ENCODE assay signal across 28 cellular contexts in the genomic region with DNA sequence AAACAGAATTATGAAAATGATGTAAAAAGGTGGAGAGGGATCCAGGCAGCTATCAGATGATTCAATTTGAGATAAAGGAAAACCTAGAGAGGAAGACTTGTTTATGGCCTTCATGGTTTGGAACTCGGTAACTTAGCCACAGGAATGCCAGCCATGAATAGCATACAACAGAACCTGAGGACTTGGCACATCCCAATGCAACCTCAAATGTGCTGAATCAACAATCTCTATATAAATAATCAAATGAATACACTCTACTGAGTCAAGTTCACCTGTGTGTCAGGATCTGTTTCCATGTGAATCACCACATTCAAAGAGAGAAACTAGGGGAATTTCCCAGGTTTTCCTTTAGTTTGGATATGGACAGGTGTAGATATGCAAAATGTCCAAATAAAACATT.
DNase-seq lines count a peak whose midpoint lies in the region; ATAC-seq, FAIRE-seq and TF ChIP-seq lines count a peak whose summit lies in the region.
"Had no signal": no experiment of that assay in that cellular context is flagged by ENCODE, and none has a peak within 500 bp of the region (broad histone marks: within the 10 kb centered on the region; RNA-seq: fewer than 3 reads in every experiment).

No MANE protein-coding gene starts in this region.

- no peak overlapping the region for H3K27ac Mint-ChIP-seq in astrocyte (ENCODE audit: unreplicated experiment)
- H3K27ac Mint-ChIP-seq: activated CD4-positive, alpha-beta memory T cell treated with anti-CD3 and anti-CD28 coated beads, Interleukin-2, amount 10 ng/mL, durations not matched to agents 7 days and 5 days; endodermal cell; natural killer cell treated with Interleukin-12 subunit alpha and Interleukin-12 subunit beta and Interleukin-15 and Interleukin-18, amount 100 ng/mL, for 72 hours; stimulated activated naive CD8-positive, alpha-beta T cell treated with anti-CD3 and anti-CD28 coated beads, Interleukin-15, amount 100 ng/mL, for 72 hours; type B pancreatic cell; WTC11 had no signal

- WGBS in suprapubic skin: 44% methylated on average over 1 of the region's 1 CpG

- no peak overlapping the region for H3K4me3 ChIP-seq in astrocyte (ENCODE audit: insufficient read depth, low read depth, low read length)
- H3K4me3 ChIP-seq in suprapubic skin: no peak overlapping the region
- H3K4me3 ChIP-seq: SJSA1 had no signal

- no peak for TF ChIP-seq CTCF in astrocyte (IDR thresholded peaks at IDR 0.05; ENCODE audit: insufficient read depth, low read depth, low read length)
- TF ChIP-seq CTCF in suprapubic skin (IDR thresholded peaks at IDR 0.05): no peak

- H4K20me1 ChIP-seq in astrocyte (ENCODE audit: insufficient read depth, low read length): no peaks in the 10 kb centered on the region

- FAIRE-seq in astrocyte (lab: Jason Lieb, UNC): no peak

- no peak overlapping the region for H2AFZ ChIP-seq in astrocyte (ENCODE audit: low read depth, low read length)

- H3K27ac ChIP-seq in astrocyte (ENCODE audit: low read depth, low read length) (no peak overlapping the region), suprapubic skin (no peak overlapping the region)
- H3K27ac ChIP-seq: C4-2B, SJSA1 had no signal

- H3K27me3 ChIP-seq in astrocyte (ENCODE audit: insufficient read depth, low read length) (no peaks in the 10 kb centered on the region), suprapubic skin (no peaks in the 10 kb centered on the region)
- H3K27me3 ChIP-seq: SJSA1 had no signal

- H3K79me2 ChIP-seq in astrocyte (ENCODE audit: insufficient read depth, low read length): no peaks in the 10 kb centered on the region

- no peak overlapping the region for H3K4me3 Mint-ChIP-seq in astrocyte (ENCODE audit: unreplicated experiment)
- H3K4me3 Mint-ChIP-seq: activated CD4-positive, alpha-beta memory T cell treated with anti-CD3 and anti-CD28 coated beads, Interleukin-2, amount 10 ng/mL, durations not matched to agents 7 days and 5 days; endodermal cell; natural killer cell treated with Interleukin-12 subunit alpha and Interleukin-12 subunit beta and Interleukin-15 and Interleukin-18, amount 100 ng/mL, for 72 hours; stimulated activated naive CD8-positive, alpha-beta T cell treated with anti-CD3 and anti-CD28 coated beads, Interleukin-15, amount 100 ng/mL, for 72 hours; type B pancreatic cell; WTC11 had no signal

- no peak overlapping the region for H3K4me2 ChIP-seq in astrocyte (ENCODE audit: low read length)

- no peak for TF ChIP-seq POLR2A in suprapubic skin (IDR thresholded peaks at IDR 0.05)

- H3K9me3 ChIP-seq in astrocyte (ENCODE audit: insufficient read depth, low read depth, low read length): no peaks in the 10 kb centered on the region
- H3K9me3 ChIP-seq in suprapubic skin: no peaks in the 10 kb centered on the region
- H3K9me3 ChIP-seq: SJSA1 had no signal

- no peak for TF ChIP-seq EP300 in suprapubic skin (IDR thresholded peaks at IDR 0.05)

- no peaks in the 10 kb centered on the region for H3K9me3 Mint-ChIP-seq in astrocyte (ENCODE audit: unreplicated experiment)
- H3K9me3 Mint-ChIP-seq: activated CD4-positive, alpha-beta memory T cell treated with anti-CD3 and anti-CD28 coated beads, Interleukin-2, amount 10 ng/mL, durations not matched to agents 7 days and 5 days; endodermal cell; natural killer cell treated with Interleukin-12 subunit alpha and Interleukin-12 subunit beta and Interleukin-15 and Interleukin-18, amount 100 ng/mL, for 72 hours; stimulated activated naive CD8-positive, alpha-beta T cell treated with anti-CD3 and anti-CD28 coated beads, Interleukin-15, amount 100 ng/mL, for 72 hours; type B pancreatic cell; WTC11 had no signal

- H3K4me1 ChIP-seq in astrocyte (ENCODE audit: insufficient read depth, low read length) (no peaks in the 10 kb centered on the region), suprapubic skin (no peaks in the 10 kb centered on the region)
- H3K4me1 ChIP-seq: SJSA1 had no signal

- DNase-seq in NCI-H2107 treated with DMSO at 0.1 percent for 48 hours (lab: John Stamatoyannopoulos, UW; ENCODE audit: unreplicated experiment) (peak; percentile 62), NCI-H2107 (lab: John Stamatoyannopoulos, UW) (no peak), astrocyte (ENCODE audit: low read depth) (peak; percentile 55), iris pigment epithelial cell (ENCODE audit: low read depth) (peak; percentile 27), suprapubic skin (ENCODE audit: low spot score in 2 of 2) (no peak), cortex of kidney (lab: John Stamatoyannopoulos, UW) (no peak), GM03348 (ENCODE audit: low spot score) (no peak)
- DNase-seq: activated CD4-positive, alpha-beta memory T cell treated with anti-CD3 and anti-CD28 coated beads, Interleukin-2, amount 10 ng/mL, durations not matched to agents 7 days and 5 days; activated naive CD4-positive, alpha-beta T cell treated with Interleukin-2 at 50 U/mL for 16 hours; activated T-cell treated with anti-CD3 and anti-CD28 coated beads, Interleukin-2, amount 50 U/mL, for 1 hour; anterior cingulate cortex; endodermal cell; hippocampal formation; Karpas-422; kidney; NCI-H1105; NCI-H2171; NCI-H774; OCI-M1; posterior cingulate gyrus; stimulated activated naive CD8-positive, alpha-beta T cell treated with anti-CD3 and anti-CD28 coated beads, Interleukin-15, amount 100 ng/mL, for 72 hours; T-helper 2 cell had no signal

- H3K4me1 Mint-ChIP-seq in astrocyte (ENCODE audit: low read depth, unreplicated experiment): no peaks in the 10 kb centered on the region
- H3K4me1 Mint-ChIP-seq: activated CD4-positive, alpha-beta memory T cell treated with anti-CD3 and anti-CD28 coated beads, Interleukin-2, amount 10 ng/mL, durations not matched to agents 7 days and 5 days; stimulated activated naive CD8-positive, alpha-beta T cell treated with anti-CD3 and anti-CD28 coated beads, Interleukin-15, amount 100 ng/mL, for 72 hours; WTC11 had no signal

- H3K9ac ChIP-seq in astrocyte (ENCODE audit: low read length): no peak overlapping the region

- no peaks in the 10 kb centered on the region for H3K36me3 ChIP-seq in astrocyte (ENCODE audit: insufficient read depth, low read length)
- H3K36me3 ChIP-seq in suprapubic skin: no peaks in the 10 kb centered on the region
- H3K36me3 ChIP-seq: SJSA1 had no signal

- H3K36me3 Mint-ChIP-seq in astrocyte (ENCODE audit: low read depth, unreplicated experiment): no peaks in the 10 kb centered on the region
- H3K36me3 Mint-ChIP-seq: natural killer cell treated with Interleukin-12 subunit alpha and Interleukin-12 subunit beta and Interleukin-15 and Interleukin-18, amount 100 ng/mL, for 72 hours; type B pancreatic cell; WTC11 had no signal

- ATAC-seq in GM21515 (IDR thresholded peaks at IDR 0.05; ENCODE audit: unreplicated experiment): no peak
- ATAC-seq: natural killer cell treated with Interleukin-12 subunit alpha and Interleukin-12 subunit beta and Interleukin-15 and Interleukin-18, amount 100 ng/mL, for 72 hours; stimulated activated naive CD8-positive, alpha-beta T cell treated with anti-CD3 and anti-CD28 coated beads, Interleukin-15, amount 100 ng/mL, for 72 hours; WTC11 had no signal

- no peaks in the 10 kb centered on the region for H3K27me3 Mint-ChIP-seq in astrocyte (ENCODE audit: low read depth, unreplicated experiment)
- H3K27me3 Mint-ChIP-seq: activated CD4-positive, alpha-beta memory T cell treated with anti-CD3 and anti-CD28 coated beads, Interleukin-2, amount 10 ng/mL, durations not matched to agents 7 days and 5 days; natural killer cell treated with Interleukin-12 subunit alpha and Interleukin-12 subunit beta and Interleukin-15 and Interleukin-18, amount 100 ng/mL, for 72 hours; stimulated activated naive CD8-positive, alpha-beta T cell treated with anti-CD3 and anti-CD28 coated beads, Interleukin-15, amount 100 ng/mL, for 72 hours; type B pancreatic cell had no signal

Comparison
In these comparisons a context has a peak if more than half of its experiments do, and no peak if none do; other contexts are left out.
1. DNase-seq: peak in NCI-H2107 treated with DMSO at 0.1 percent for 48 hours (single experiment), astrocyte (single experiment) and iris pigment epithelial cell (single experiment); none in NCI-H2107 (single experiment), suprapubic skin (0 of 2), cortex of kidney (single experiment) and GM03348 (single experiment).